Comparison of ENCODE assay signal across 8 cellular contexts in genomic region chr11:119101759-119102423, GRCh38. TPM values are rescaled to one million over a fixed set of nuclear protein-coding genes. Genes with fewer than 3 reads are reported as not detected.
DNase-seq lines count a peak whose midpoint lies in the region; ATAC-seq and TF ChIP-seq lines count a peak whose summit lies in the region.

Gene DPAGT1, minus strand, starts transcription at chr11:119101853. Its CDS starts 198 bp downstream, at chr11:119101655.

- peak within 1 kb of the TSS; percentile 98 for H2BK5ac ChIP-seq in IMR-90 (ENCODE audit: low read depth, low read length, poor library complexity, severe bottlenecking)

- H3K4me1 ChIP-seq in IMR-90 (ENCODE audit: control insufficient read depth, insufficient read depth, low read length), result peaks cover 8% of the 10 kb centered on the region
- H3K4me1 ChIP-seq in mononuclear cell (ENCODE audit: insufficient read depth, low read length), result peaks cover 45% of the 10 kb centered on the region

- peak within 1 kb of the TSS; percentile 99 for H3K56ac ChIP-seq in IMR-90 (ENCODE audit: extremely low read depth, insufficient read depth, low read length)

- peak within 1 kb of the TSS; percentile 87 for H4K5ac ChIP-seq in IMR-90 (ENCODE audit: low read depth, low read length)

- H3K23ac ChIP-seq in IMR-90 (ENCODE audit: low read depth, low read length), result peak within 1 kb of the TSS; percentile 100

- H3K27ac ChIP-seq in IMR-90 (ENCODE audit: insufficient read depth, low read length) (peak within 1 kb of the TSS; percentile 80), epithelial cell of prostate (peak within 1 kb of the TSS; percentile 95)

- intact Hi-C loops in IMR-90 (cut with micrococcal nuclease), result loop anchor here (1.0 to 10.0 kb wide), 3 partner anchors 95 to 373 kb away; no protein-coding TSS in a partner anchor

- H3K9me1 ChIP-seq in IMR-90 (ENCODE audit: insufficient read depth, low read length), result peaks cover 17% of the 10 kb centered on the region

- in situ Hi-C loops in IMR-90 (cut with MboI; ENCODE audit: low sequenced_read_pairs), result loop anchor here (5.0 kb wide), 1 partner anchor 95 kb away; no protein-coding TSS in a partner anchor

- peak within 1 kb of the TSS; percentile 98 for H4K91ac ChIP-seq in IMR-90 (ENCODE audit: insufficient read depth, low read depth, low read length)

- H2BK15ac ChIP-seq in IMR-90 (ENCODE audit: low read depth, low read length), result peak within 1 kb of the TSS; percentile 96; the same call in 2 of the 3 replicates

- no peak for TF ChIP-seq RAD21 in IMR-90 (IDR thresholded peaks at IDR 0.05; ENCODE audit: low read length)

- peak within 1 kb of the TSS; percentile 96 for H2AK5ac ChIP-seq in IMR-90 (ENCODE audit: low read depth, low read length)

- peak within 1 kb of the TSS; percentile 97 for H2AFZ ChIP-seq in IMR-90 (replicated peaks; ENCODE audit: low read length, poor library complexity)

- H4K8ac ChIP-seq in IMR-90 (ENCODE audit: low read depth in 2 of 2, low read length in 2 of 2), result peak within 1 kb of the TSS; percentile 72 to 100

- DNase-seq in D341Med (ENCODE audit: low spot score) (peak; percentile 75), IMR-90 (peak; percentile 97), OCI-M2 (lab: John Stamatoyannopoulos, UW; ENCODE audit: unreplicated experiment) (peak; percentile 78), activated T-cell treated with anti-CD3 and anti-CD28 coated beads for 24 hours (ENCODE audit: low read depth) (peak; percentile 81), epithelial cell of prostate (ENCODE audit: low read depth, low spot score) (peak; percentile 93)
- peak; percentile 63 to 74 for DNase-seq in stimulated activated CD8-positive, alpha-beta memory T cell treated with anti-CD3 and anti-CD28 coated beads, Interleukin-4, amount 100 ng/mL, for 1 hour (ENCODE audit: low read depth in 2 of 2, low spot score in 1 of 2)

- peak within 1 kb of the TSS; percentile 90 for H3K18ac ChIP-seq in IMR-90 (ENCODE audit: low read depth, low read length)

- no CpG with 5 or more reads among the region's 32 CpGs for WGBS in IMR-90 (ENCODE audit: extremely low coverage in 2 of 2, insufficient read length in 1 of 2), 2 experiments

- peak; percentile 75 for ATAC-seq in GM21528 (IDR thresholded peaks at IDR 0.05; ENCODE audit: low FRiP score, unreplicated experiment)
- peak; percentile 86 for ATAC-seq in IMR-90 (ENCODE audit: low read depth)

- POLR2A ChIA-PET in IMR-90 (lab: Charles Lee; ENCODE audit: unreplicated experiment), result interaction anchor here (0.6 to 1.5 kb wide), 5 partner anchors 10 to 736 kb away, joined by 3 to 13 read pairs (median 6); partner anchors contain the start of gene HMBS

- dilution Hi-C loops in IMR-90 (cut with HindIII; ENCODE audit: low sequenced_read_pairs, unreplicated experiment), result no loop called here

- peak within 1 kb of the TSS; percentile 87 for H3K4me2 ChIP-seq in IMR-90 (ENCODE audit: low read depth, low read length)

- H2BK20ac ChIP-seq in IMR-90 (ENCODE audit: low read depth, low read length), result peak within 1 kb of the TSS; percentile 98

- peak within 1 kb of the TSS; percentile 94 for H3K4ac ChIP-seq in IMR-90 (ENCODE audit: low read depth, low read length)

- peak within 1 kb of the TSS; percentile 99 for H2BK120ac ChIP-seq in IMR-90 (ENCODE audit: low read depth, low read length)

- H4K20me1 ChIP-seq in IMR-90 (ENCODE audit: insufficient read depth, low read length), result no peaks in the 10 kb centered on the region

- TF ChIP-seq POLR2A in IMR-90 (IDR thresholded peaks at IDR 0.05; ENCODE audit: low read depth, low read length), result peak; percentile 41; the same call in 1 of the 2 replicates

- H2AK9ac ChIP-seq in IMR-90 (replicated peaks; ENCODE audit: low read depth, low read length, poor library complexity), result peak within 1 kb of the TSS; percentile 97

- BruUV-seq in IMR-90 (replicated peaks; lab: Mats Ljungman, UMichigan), result no TSS peak

- H3K4me3 ChIP-seq in IMR-90 (ENCODE audit: insufficient read depth, low read depth, low read length), result peak within 1 kb of the TSS; percentile 72
- peak within 1 kb of the TSS; percentile 82 for H3K4me3 ChIP-seq in mononuclear cell (ENCODE audit: low read length)

- peak within 1 kb of the TSS; percentile 99 for H3K14ac ChIP-seq in IMR-90 (replicated peaks; ENCODE audit: low read depth, low read length)

- H3K36me3 ChIP-seq in IMR-90 (ENCODE audit: control insufficient read depth, insufficient read depth, low read length), result peaks cover 9% of the 10 kb centered on the region; the same call in 1 of the 2 replicates

- H3K9ac ChIP-seq in IMR-90 (ENCODE audit: low read depth, low read length), result peak within 1 kb of the TSS; percentile 76

- CTCF ChIA-PET in IMR-90 (lab: Yijun Ruan, JAX), result interaction anchor here (1.3 to 1.8 kb wide), 2 partner anchors 44 to 236 kb away, joined by 3 to 9 read pairs; no protein-coding TSS in a partner anchor

- no peak for TF ChIP-seq CTCF in IMR-90 (conservative IDR thresholded peaks at IDR 0.05; ENCODE audit: low read depth, low read length)

- H3K9me3 ChIP-seq in IMR-90 (ENCODE audit: control insufficient read depth, insufficient read depth, low read length), result no peaks in the 10 kb centered on the region
- H3K9me3 ChIP-seq in mononuclear cell (ENCODE audit: low read depth, low read length), result no peaks in the 10 kb centered on the region

- peaks cover 24 to 55% of the 10 kb centered on the region in 2 experiments for H3K79me1 ChIP-seq in IMR-90 (ENCODE audit: low read depth in 1 of 2, low read length in 2 of 2)

- H3K27me3 ChIP-seq in IMR-90 (ENCODE audit: control insufficient read depth, insufficient read depth, low read length) (no peaks in the 10 kb centered on the region), mononuclear cell (ENCODE audit: insufficient read depth, low read length) (no peaks in the 10 kb centered on the region)

TF ChIP-seq in IMR-90, 13 proteins besides CTCF, POLR2A, EP300 and RAD21:
- TF ChIP-seq SMC3 (IDR thresholded peaks at IDR 0.05; ENCODE audit: low read depth, low read length), result no peak
- peak; percentile 68; the same call in 1 of the 2 replicates for TF ChIP-seq MXI1 (IDR thresholded peaks at IDR 0.05; ENCODE audit: borderline replicate concordance, low read depth, low read length)
- no peak for TF ChIP-seq FOS (IDR thresholded peaks at IDR 0.05; ENCODE audit: low read depth, low read length)
- TF ChIP-seq ELK1 (IDR thresholded peaks at IDR 0.05; ENCODE audit: borderline replicate concordance, low read depth, low read length), result no peak
- 0 out of 2 replicates have a peak, but pooled peaks have one; percentile 26 for TF ChIP-seq MAZ (IDR thresholded peaks at IDR 0.05; ENCODE audit: borderline replicate concordance, low read depth, low read length)
- peak; percentile 95 for TF ChIP-seq USF2 (IDR thresholded peaks at IDR 0.05; ENCODE audit: low read depth, low read length)
- TF ChIP-seq MAFK (IDR thresholded peaks at IDR 0.05; ENCODE audit: low read depth, low read length), result no peak
- no peak for TF ChIP-seq BHLHE40 (IDR thresholded peaks at IDR 0.05; ENCODE audit: low read depth, low read length)
- TF ChIP-seq NFE2L2 (IDR thresholded peaks at IDR 0.05; ENCODE audit: low read depth, low read length), result no peak

RNA-seq across cellular contexts. Expression of gene DPAGT1, which starts in this region (rescaled TPM):
- 13.6 and 15.2 TPM in 2 replicates for total RNA-seq in IMR-90 (2012; rRNA removed)
- polyA plus RNA-seq in IMR-90 (2012; rRNA removed), result 51.2 and 53.4 TPM in 2 replicates
- polyA plus RNA-seq in IMR-90 (2012; cell fraction: cytosol; rRNA removed), result 20.2 and 25.9 TPM in 2 replicates
- 105 and 155 TPM in 2 replicates for polyA plus RNA-seq in IMR-90 (2012; cell fraction: nucleus; rRNA removed; ENCODE audit: low replicate concordance)
- total RNA-seq in mononuclear cell, result 6.7 TPM

Comparison
In these comparisons a context has a peak if more than half of its experiments do, and no peak if none do; other contexts are left out.
1. Peak in every context shown above with its lines: DNase-seq, ATAC-seq, H3K4me3 ChIP-seq and H3K27ac ChIP-seq.